Comparison of ENCODE assay signal across 9 cellular contexts in genomic region chr14:92986254-92987147, GRCh38.
DNase-seq lines count a peak whose midpoint lies in the region; ATAC-seq, FAIRE-seq and TF ChIP-seq lines count a peak whose summit lies in the region.
"Had no signal": no experiment of that assay in that cellular context is flagged by ENCODE, and none has a peak within 500 bp of the region (broad histone marks: within the 10 kb centered on the region; RNA-seq: fewer than 3 reads in every experiment).

No MANE protein-coding gene starts in this region.

- H3K27me3 ChIP-seq in heart left ventricle = no peaks in the 10 kb centered on the region
- no peaks in the 10 kb centered on the region for H3K27me3 ChIP-seq in small intestine (ENCODE audit: control insufficient read depth in 2 of 2, insufficient read depth in 2 of 2, low read length in 2 of 2)

- H3K4me1 ChIP-seq in heart left ventricle (peaks cover 0 to 55% (median 26%) of the 10 kb centered on the region in 12 donors), small intestine (ENCODE audit: control insufficient read depth in 2 of 2, insufficient read depth in 1 of 2, low read depth in 1 of 2, low read length in 1 of 2) (peaks cover 0 to 4% of the 10 kb centered on the region in 2 donors)

- ATAC-seq in SK-N-SH treated with all-trans-retinoic acid at 6 μM for 48 hours (peak; percentile 77), heart left ventricle (peak; percentile 78 to 86 (median 86)), GM21381 (IDR thresholded peaks at IDR 0.05; ENCODE audit: unreplicated experiment) (no peak)
- ATAC-seq: activated T-helper 17 cell treated with anti-CD3 and anti-CD28 coated beads, Interleukin-2, amount 50 U/mL, for 72 hours had no signal

- intact Hi-C loops in heart left ventricle (cut with DNase I) = loop anchor here in 1 of 10 donors (5.0 kb wide), 1 partner anchor 56 kb away; no protein-coding TSS in a partner anchor

- no peak for TF ChIP-seq CTCF in heart left ventricle (IDR thresholded peaks at IDR 0.05)
- no peak for TF ChIP-seq CTCF in GM10266 (IDR thresholded peaks at IDR 0.05; ENCODE audit: control insufficient read depth, insufficient read depth, low read depth, missing control alignments)

- no peak for FAIRE-seq in small intestine (lab: Jason Lieb, UNC)

- DNase-seq in GM03348 (ENCODE audit: low spot score) = peak; percentile 80
- peak; percentile 41 to 83 (median 71) for DNase-seq in heart left ventricle
- peak; percentile 44 for DNase-seq in small intestine
- DNase-seq in NCI-H1105 treated with DMSO at 0.1 percent for 48 hours (lab: John Stamatoyannopoulos, UW) = no peak
- no peak for DNase-seq in GM10266 (ENCODE audit: extremely low spot score)
- DNase-seq in retina = no peak

- H3K4me3 ChIP-seq in heart left ventricle (no peak overlapping the region), small intestine (ENCODE audit: low read depth in 1 of 2, low read length in 2 of 2) (no peak overlapping the region)

- H3K36me3 ChIP-seq in heart left ventricle (peaks cover 0 to 6% (median 0%) of the 10 kb centered on the region in 9 donors), small intestine (ENCODE audit: control insufficient read depth in 2 of 2, insufficient read depth in 2 of 2, low read length in 2 of 2) (peaks cover 0 to 11% of the 10 kb centered on the region in 2 donors)

- H3K27ac ChIP-seq in heart left ventricle (peak overlapping the region; percentile 48 to 90 (median 78)), small intestine (ENCODE audit: low read depth in 1 of 2, low read length in 1 of 2) (peak overlapping the region in 1 of 2 donors; percentile 7)

- TF ChIP-seq POLR2A in heart left ventricle (IDR thresholded peaks at IDR 0.05) = no peak

- H3K9me3 ChIP-seq in heart left ventricle (no peaks in the 10 kb centered on the region), small intestine (ENCODE audit: control insufficient read depth, low read depth) (no peaks in the 10 kb centered on the region)

- WGBS in heart left ventricle, 4 donors = 59 to 75% (median 70%) methylated on average over 4 to 6 of the region's 6 CpGs
- WGBS in small intestine, 3 donors = 71 to 82% (median 79%) methylated on average over 6 of the region's 6 CpGs

TF ChIP-seq in SK-N-SH treated with all-trans-retinoic acid at 6 μM for 48 hours, 23 proteins besides CTCF, POLR2A, EP300 and RAD21:
- TF ChIP-seq ESRRG (CRISPR knock-in tag; IDR thresholded peaks at IDR 0.05) (no peak), ISL1 (CRISPR knock-in tag; IDR thresholded peaks at IDR 0.05) (no peak), ZNF8 (CRISPR knock-in tag; IDR thresholded peaks at IDR 0.05) (no peak), BACH2 (CRISPR knock-in tag; IDR thresholded peaks at IDR 0.05; ENCODE audit: borderline replicate concordance) (no peak), TCF4 (CRISPR knock-in tag; IDR thresholded peaks at IDR 0.05; ENCODE audit: borderline replicate concordance) (no peak), ZNF565 (CRISPR knock-in tag; conservative IDR thresholded peaks at IDR 0.05; ENCODE audit: low read depth) (no peak), RARB (CRISPR knock-in tag; IDR thresholded peaks at IDR 0.05) (no peak), TSHZ2 (CRISPR knock-in tag; IDR thresholded peaks at IDR 0.05) (peak; percentile 21; the same call in 1 of the 2 replicates), ZFP3 (CRISPR knock-in tag; IDR thresholded peaks at IDR 0.05) (0 out of 2 replicates have a peak, but pooled peaks have one; percentile 17), PATZ1 (CRISPR knock-in tag; IDR thresholded peaks at IDR 0.05; ENCODE audit: borderline replicate concordance) (no peak), PPARA (CRISPR knock-in tag; IDR thresholded peaks at IDR 0.05; ENCODE audit: borderline replicate concordance) (no peak), ZNF70 (CRISPR knock-in tag; IDR thresholded peaks at IDR 0.05) (0 out of 2 replicates have a peak, but pooled peaks have one; percentile 7), ZFP30 (CRISPR knock-in tag; IDR thresholded peaks at IDR 0.05) (no peak), POU6F1 (CRISPR knock-in tag; IDR thresholded peaks at IDR 0.05; ENCODE audit: borderline replicate concordance, low read depth) (no peak)

Comparison
In these comparisons a context has a peak if more than half of its experiments do, and no peak if none do; other contexts are left out.
1. DNase-seq: peak in GM03348 (single experiment), heart left ventricle (5 of 5) and small intestine (single experiment); none in NCI-H1105 treated with DMSO at 0.1 percent for 48 hours (single experiment), GM10266 (single experiment) and retina (single experiment).